Comparison of ENCODE assay signal across 13 cellular contexts in the genomic region with DNA sequence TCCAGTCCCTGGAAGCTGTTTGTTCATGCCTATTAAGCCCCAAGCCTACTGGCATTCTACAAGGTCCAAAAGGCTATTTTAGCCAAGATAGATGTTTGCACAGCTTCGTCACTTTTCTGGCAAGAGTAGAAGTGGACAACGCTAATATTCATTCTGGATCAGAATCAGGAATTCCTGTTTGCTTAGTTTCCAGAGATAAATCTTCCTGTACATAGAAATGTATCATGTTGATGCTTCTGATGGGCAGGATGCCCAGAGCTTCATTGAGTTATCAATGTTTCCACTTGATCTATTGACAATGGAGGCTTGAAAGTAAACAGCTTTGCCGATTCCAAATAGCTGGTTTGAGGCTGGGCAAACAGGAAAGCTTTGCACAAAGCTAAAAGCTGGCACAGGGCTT.
DNase-seq lines count a peak whose midpoint lies in the region; ATAC-seq lines count a peak whose summit lies in the region.
"Had no signal": no experiment of that assay in that cellular context is flagged by ENCODE, and none has a peak within 500 bp of the region (broad histone marks: within the 10 kb centered on the region; RNA-seq: fewer than 3 reads in every experiment).

No MANE protein-coding gene starts in this region.

- no peak for ATAC-seq in HG03139 (IDR thresholded peaks at IDR 0.05; ENCODE audit: unreplicated experiment)

- in situ Hi-C loops in G401 (cut with HindIII; ENCODE audit: low sequenced_read_pairs) = no loop called here

- peak; percentile 5 for DNase-seq in G401 (ENCODE audit: low spot score)
- peak; percentile 91 for DNase-seq in NCI-H2196 (lab: John Stamatoyannopoulos, UW; ENCODE audit: unreplicated experiment)
- peak; percentile 44 for DNase-seq in astrocyte of the hippocampus (ENCODE audit: low read depth, low spot score)
- DNase-seq in pons (ENCODE audit: low spot score) = peak; percentile 8
- DNase-seq in NCI-H1694 (lab: John Stamatoyannopoulos, UW) = no peak
- no peak for DNase-seq in H4 (ENCODE audit: low spot score)
- DNase-seq: activated CD4-positive, alpha-beta memory T cell treated with anti-CD3 and anti-CD28 coated beads, Interleukin-2, amount 10 ng/mL, durations not matched to agents 7 days and 5 days; activated T-cell treated with anti-CD3 and anti-CD28 coated beads, Interleukin-2, amount 50 U/mL, for 48 hours; DMS79 treated with DMSO at 0.1 percent for 48 hours; kidney; NCI-H2171; stimulated activated CD4-positive, alpha-beta T cell treated with anti-CD3 and anti-CD28 coated beads, Interleukin-2, amount 100 ng/mL, for 48 hours had no signal

Comparison
In these comparisons a context has a peak if more than half of its experiments do, and no peak if none do; other contexts are left out.
1. DNase-seq: peak in G401 (single experiment), NCI-H2196 (single experiment), astrocyte of the hippocampus (single experiment) and pons (single experiment); none in NCI-H1694 (single experiment) and H4 (single experiment).